ENCODE assay signal across 7 cellular contexts in genomic region chr1:144551543-144552424, GRCh38. TPM values are rescaled to one million over a fixed set of nuclear protein-coding genes. Genes with fewer than 3 reads are reported as not detected.
DNase-seq lines count a peak whose midpoint lies in the region; ATAC-seq and TF ChIP-seq lines count a peak whose summit lies in the region.

No MANE protein-coding gene starts in this region.

- peaks cover 12% of the 10 kb centered on the region for H3K36me3 Mint-ChIP-seq in activated T-helper 17 cell treated with anti-CD3 and anti-CD28 coated beads, Interleukin-2, amount 50 U/mL, for 72 hours (ENCODE audit: low read depth)
- H3K36me3 Mint-ChIP-seq in naive thymus-derived CD4-positive, alpha-beta T cell: peaks cover 0 to 1% (median 0%) of the 10 kb centered on the region in 5 donors

- DNase-seq in OCI-LY7 (ENCODE audit: low spot score) (peak; percentile 88), fibroblast of lung (ENCODE audit: low read depth in 2 of 2) (peak; percentile 85 to 95)
- peak; percentile 44 to 82 (median 64) for DNase-seq in naive thymus-derived CD4-positive, alpha-beta T cell
- DNase-seq in stimulated activated naive CD8-positive, alpha-beta T cell treated with anti-CD3 and anti-CD28 coated beads, Interleukin-15, Interleukin-2, amounts not matched to agents 100 U/mL and 50 U/mL, for 24 hours: peak; percentile 83

- peaks cover 38% of the 10 kb centered on the region for H3K4me1 ChIP-seq in OCI-LY7 (ENCODE audit: insufficient read depth, low read length, poor library complexity, severe bottlenecking)
- no peaks in the 10 kb centered on the region for H3K4me1 ChIP-seq in fibroblast of lung (ENCODE audit: control insufficient read depth, extremely low read depth, insufficient read depth, low read length)
- H3K4me1 ChIP-seq in naive thymus-derived CD4-positive, alpha-beta T cell (ENCODE audit: control insufficient read depth in 2 of 2, insufficient read depth in 2 of 2, low read length in 2 of 2): no peaks in the 10 kb centered on the region

- peak overlapping the region; percentile 51 for H3K9ac ChIP-seq in fibroblast of lung (ENCODE audit: insufficient read depth, low read length)

- H3K4me2 ChIP-seq in OCI-LY7 (ENCODE audit: low read length) (peak overlapping the region; percentile 85), fibroblast of lung (ENCODE audit: extremely low read depth, insufficient read depth, low read length) (peak overlapping the region; percentile 71)

- peak; percentile 52 for ATAC-seq in GM18867 (IDR thresholded peaks at IDR 0.05; ENCODE audit: unreplicated experiment)
- ATAC-seq in HG03175 (IDR thresholded peaks at IDR 0.05; ENCODE audit: unreplicated experiment): peak; percentile 73
- ATAC-seq in activated T-helper 17 cell treated with anti-CD3 and anti-CD28 coated beads, Interleukin-2, amount 50 U/mL, for 72 hours (replicated peaks): peak; percentile 86
- ATAC-seq in naive thymus-derived CD4-positive, alpha-beta T cell: peak; percentile 80
- peak; percentile 85 for ATAC-seq in stimulated activated naive CD8-positive, alpha-beta T cell treated with anti-CD3 and anti-CD28 coated beads, Interleukin-15, Interleukin-2, amounts not matched to agents 100 U/mL and 50 U/mL, for 24 hours

- intact Hi-C loops in OCI-LY7 (cut with micrococcal nuclease; ENCODE audit: unreplicated experiment): no loop called here
- intact Hi-C loops in naive thymus-derived CD4-positive, alpha-beta T cell (cut with micrococcal nuclease): no loop called here

- BruUV-seq in OCI-LY7 (replicated peaks; lab: Mats Ljungman, UMichigan): TSS peak; percentile 98

- H3K36me3 ChIP-seq in OCI-LY7 (ENCODE audit: insufficient read depth, low read length): no peaks in the 10 kb centered on the region
- no peaks in the 10 kb centered on the region for H3K36me3 ChIP-seq in fibroblast of lung (ENCODE audit: control insufficient read depth, insufficient read depth, low read length)
- no peaks in the 10 kb centered on the region for H3K36me3 ChIP-seq in naive thymus-derived CD4-positive, alpha-beta T cell (ENCODE audit: control insufficient read depth in 2 of 3, insufficient read depth in 3 of 3, low read length in 3 of 3)

- H3K79me2 ChIP-seq in OCI-LY7 (ENCODE audit: insufficient read depth, low read depth, low read length) (no peaks in the 10 kb centered on the region), fibroblast of lung (ENCODE audit: control insufficient read depth, insufficient read depth, low read length) (no peaks in the 10 kb centered on the region)

- H3K27me3 Mint-ChIP-seq in activated T-helper 17 cell treated with anti-CD3 and anti-CD28 coated beads, Interleukin-2, amount 50 U/mL, for 72 hours: no peaks in the 10 kb centered on the region
- peaks cover 0 to 5% (median 0%) of the 10 kb centered on the region in 5 donors for H3K27me3 Mint-ChIP-seq in naive thymus-derived CD4-positive, alpha-beta T cell

- POLR2A ChIA-PET in OCI-LY7 (lab: Charles Lee): interaction anchor here (0.7 to 2.1 kb wide), 3 partner anchors 12 to 140 kb away, joined by 3 to 10 read pairs (median 3); no protein-coding TSS in a partner anchor
- POLR2A ChIA-PET in naive thymus-derived CD4-positive, alpha-beta T cell (lab: Charles Lee): interaction anchor here (0.7 to 1.6 kb wide), 5 partner anchors 13 to 140 kb away, joined by 3 to 9 read pairs (median 4); no protein-coding TSS in a partner anchor

- peak overlapping the region; percentile 98 for H3K27ac Mint-ChIP-seq in activated T-helper 17 cell treated with anti-CD3 and anti-CD28 coated beads, Interleukin-2, amount 50 U/mL, for 72 hours
- H3K27ac Mint-ChIP-seq in naive thymus-derived CD4-positive, alpha-beta T cell: peak overlapping the region; percentile 93 to 99 (median 97)

- peak overlapping the region; percentile 85 for H3K4me3 Mint-ChIP-seq in activated T-helper 17 cell treated with anti-CD3 and anti-CD28 coated beads, Interleukin-2, amount 50 U/mL, for 72 hours
- peak overlapping the region; percentile 83 to 96 (median 83) for H3K4me3 Mint-ChIP-seq in naive thymus-derived CD4-positive, alpha-beta T cell

- H3K9me3 ChIP-seq in OCI-LY7 (ENCODE audit: low read length) (no peaks in the 10 kb centered on the region), fibroblast of lung (ENCODE audit: control insufficient read depth, insufficient read depth, low read depth, low read length) (no peaks in the 10 kb centered on the region)
- H3K9me3 ChIP-seq in naive thymus-derived CD4-positive, alpha-beta T cell (ENCODE audit: control insufficient read depth in 2 of 3, low read length in 3 of 3): no peaks in the 10 kb centered on the region

- no peaks in the 10 kb centered on the region for H3K27me3 ChIP-seq in fibroblast of lung (ENCODE audit: control insufficient read depth, insufficient read depth, low read length)
- no peaks in the 10 kb centered on the region for H3K27me3 ChIP-seq in naive thymus-derived CD4-positive, alpha-beta T cell (ENCODE audit: control insufficient read depth in 2 of 2, insufficient read depth in 2 of 2, low read length in 2 of 2)

- H2AFZ ChIP-seq in OCI-LY7 (ENCODE audit: low read length) (peak overlapping the region; percentile 85), fibroblast of lung (ENCODE audit: low read length) (peak overlapping the region; percentile 50)

- peak overlapping the region; percentile 64 for H3K4me3 ChIP-seq in OCI-LY7 (ENCODE audit: low read depth, low read length, poor library complexity, severe bottlenecking)
- peak overlapping the region; percentile 2 to 59 (median 38) for H3K4me3 ChIP-seq in fibroblast of lung (replicated peaks in 1 of 4; ENCODE audit: control extremely low read depth in 1 of 4, insufficient read depth in 1 of 4, low read depth in 3 of 4, low read length in 4 of 4)
- H3K4me3 ChIP-seq in naive thymus-derived CD4-positive, alpha-beta T cell (ENCODE audit: low read length): peak overlapping the region; percentile 86

- no peaks in the 10 kb centered on the region for H4K20me1 ChIP-seq in OCI-LY7 (ENCODE audit: insufficient read depth, low read length)
- no peaks in the 10 kb centered on the region for H4K20me1 ChIP-seq in fibroblast of lung (ENCODE audit: control insufficient read depth, extremely low read depth, insufficient read depth, low read length)

- no peaks in the 10 kb centered on the region for H3K9me3 Mint-ChIP-seq in activated T-helper 17 cell treated with anti-CD3 and anti-CD28 coated beads, Interleukin-2, amount 50 U/mL, for 72 hours
- H3K9me3 Mint-ChIP-seq in naive thymus-derived CD4-positive, alpha-beta T cell: peaks cover 0 to 7% (median 0%) of the 10 kb centered on the region in 11 donors

- CTCF ChIA-PET in OCI-LY7 (lab: Charles Lee; ENCODE audit: unreplicated experiment): no interaction called here
- CTCF ChIA-PET in naive thymus-derived CD4-positive, alpha-beta T cell (lab: Charles Lee): interaction anchor here (0.6 kb wide), 1 partner anchor 1495 kb away, joined by 4 read pairs; no protein-coding TSS in a partner anchor

- TF ChIP-seq CTCF in OCI-LY7 (conservative IDR thresholded peaks at IDR 0.05; ENCODE audit: low read length): no peak
- no peak for TF ChIP-seq CTCF in fibroblast of lung (conservative IDR thresholded peaks at IDR 0.05 in 1 of 2, IDR thresholded peaks at IDR 0.05 in 1 of 2; ENCODE audit: low read depth in 1 of 2, low read length in 2 of 2)

- H3K9me2 ChIP-seq in OCI-LY7 (ENCODE audit: insufficient read depth, low read length): no peaks in the 10 kb centered on the region

- H3K27ac ChIP-seq in OCI-LY7 (ENCODE audit: low read depth, low read length, poor library complexity, severe bottlenecking): peak overlapping the region; percentile 85
- H3K27ac ChIP-seq in fibroblast of lung (ENCODE audit: insufficient read depth, low read length): peak overlapping the region; percentile 63
- peak overlapping the region; percentile 75 for H3K27ac ChIP-seq in naive thymus-derived CD4-positive, alpha-beta T cell (ENCODE audit: low read depth, low read length)

- H3K4me1 Mint-ChIP-seq in activated T-helper 17 cell treated with anti-CD3 and anti-CD28 coated beads, Interleukin-2, amount 50 U/mL, for 72 hours: peaks cover 11% of the 10 kb centered on the region
- peaks cover 6 to 31% (median 24%) of the 10 kb centered on the region in 7 donors for H3K4me1 Mint-ChIP-seq in naive thymus-derived CD4-positive, alpha-beta T cell

RNA-seq across cellular contexts. Expression of gene PPIAL4F, which starts 40.9 kb away (rescaled TPM):
- total RNA-seq in OCI-LY7 (2014; rRNA removed; shearing (Covaris generic)): not detected in 2 replicates
- total RNA-seq in OCI-LY7 (2022): not detected in 2 replicates
- total RNA-seq in activated T-helper 17 cell treated with anti-CD3 and anti-CD28 coated beads, Interleukin-2, amount 50 U/mL, for 72 hours: not detected
- not detected in 2 replicates for total RNA-seq in fibroblast of lung
- not detected in 2 replicates for polyA plus RNA-seq in fibroblast of lung
- not detected in 2 replicates for polyA plus RNA-seq in fibroblast of lung (2012)
- not detected in 2 replicates for polyA minus RNA-seq in fibroblast of lung (ENCODE audit: low replicate concordance)
- 1 to 10 TPM in 1 of 5 experiments, not detected in 4; 1.0 TPM for total RNA-seq in naive thymus-derived CD4-positive, alpha-beta T cell
- not detected for polyA plus RNA-seq in naive thymus-derived CD4-positive, alpha-beta T cell

Comparison
In these comparisons a context has a peak if more than half of its experiments do, and no peak if none do; other contexts are left out.
1. Peak in every context shown above with its lines: DNase-seq, ATAC-seq, H3K4me3 ChIP-seq and H3K27ac ChIP-seq.